In the genomic region with DNA sequence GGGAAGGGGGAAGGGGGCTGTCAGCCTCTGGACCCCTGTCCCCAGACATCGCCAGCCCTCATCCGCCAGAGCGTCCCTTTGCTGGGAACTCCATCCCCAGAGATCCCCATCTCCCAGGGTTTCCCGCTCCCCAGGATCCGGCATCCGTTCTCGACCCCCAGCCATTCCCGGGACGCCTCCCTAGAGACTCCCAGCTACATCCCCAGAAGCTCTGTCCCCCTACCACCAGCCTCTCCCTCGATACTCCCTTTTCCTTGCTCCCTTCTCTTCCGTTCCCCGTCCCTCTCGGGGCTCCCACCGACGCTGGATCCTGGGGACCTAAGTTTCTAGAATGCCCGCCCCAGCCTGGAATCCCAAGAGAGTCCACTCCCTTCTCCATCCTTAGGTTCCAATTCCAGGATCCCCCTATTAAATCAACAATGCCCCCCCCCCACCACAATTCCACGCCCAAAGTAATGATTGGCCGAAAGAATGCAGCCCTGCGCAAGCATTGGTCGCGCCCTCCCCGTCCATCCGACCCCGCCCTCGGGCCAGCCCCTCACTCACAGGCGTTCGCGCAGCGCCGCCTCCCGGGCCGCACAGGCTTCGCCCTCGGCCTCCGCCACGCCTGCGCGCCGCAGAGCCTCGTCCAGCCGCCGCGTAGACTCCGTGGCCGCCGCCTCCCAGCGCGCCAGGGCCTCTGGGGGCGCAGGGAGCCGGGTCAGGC, we compare ENCODE assay signal across 8 cellular contexts. TPM values are rescaled to one million over a fixed set of nuclear protein-coding genes. Genes with fewer than 3 reads are reported as not detected.
DNase-seq lines count a peak whose midpoint lies in the region; ATAC-seq and TF ChIP-seq lines count a peak whose summit lies in the region.

No MANE protein-coding gene starts in this region.

- intact Hi-C loops in stomach (cut with DNase I; ENCODE audit: low total_unique reads), result no loop called here

- H3K4me3 ChIP-seq in DOHH2 (ENCODE audit: low read length) (peak overlapping the region; percentile 53), Karpas-422 (ENCODE audit: low read length) (no peak overlapping the region; the same call in 1 of the 2 replicates), foreskin fibroblast (ENCODE audit: low read depth in 1 of 2, low read length in 2 of 2) (peak overlapping the region; percentile 60 to 69), neuron (ENCODE audit: low read length) (peak overlapping the region; percentile 48), stomach (peak overlapping the region; percentile 43 to 57 (median 47))

- H3K4me1 ChIP-seq in DOHH2 (ENCODE audit: control insufficient read depth, low read length), result peaks cover 26% of the 10 kb centered on the region
- peaks cover 9% of the 10 kb centered on the region for H3K4me1 ChIP-seq in Karpas-422 (ENCODE audit: low read length)
- peaks cover 8% of the 10 kb centered on the region for H3K4me1 ChIP-seq in neuron (ENCODE audit: insufficient read depth, low read length)
- H3K4me1 ChIP-seq in stomach, result peaks cover 22 to 40% (median 32%) of the 10 kb centered on the region in 4 donors

- WGBS in stomach, 5 donors, result 1% methylated on average over 39 to 50 of the region's 50 CpGs

- DNase-seq in Karpas-422, result peak; percentile 92
- DNase-seq in RPMI7951 (ENCODE audit: low read depth), result peak; percentile 93
- DNase-seq in activated T-helper 9 cell treated with anti-CD3 and anti-CD28 coated beads, Interleukin-2, amount 50 U/mL, for 16 hours (ENCODE audit: low read depth), result peak; percentile 90
- peak; percentile 91 to 97 for DNase-seq in foreskin fibroblast
- peak; percentile 90 for DNase-seq in stomach

- H3K27me3 ChIP-seq in DOHH2 (ENCODE audit: control insufficient read depth, low read length) (0 out of 2 replicates have a peak, but pooled peaks cover 2% of the 10 kb centered on the region), Karpas-422 (ENCODE audit: low read length) (no peaks in the 10 kb centered on the region), neuron (ENCODE audit: insufficient read depth, low read length) (no peaks in the 10 kb centered on the region), stomach (peaks cover 0 to 51% (median 7%) of the 10 kb centered on the region in 3 donors)

- H3K36me3 ChIP-seq in DOHH2 (ENCODE audit: control insufficient read depth, low read length), result peaks cover 3% of the 10 kb centered on the region
- no peaks in the 10 kb centered on the region for H3K36me3 ChIP-seq in Karpas-422 (ENCODE audit: insufficient read depth, low read length)
- no peaks in the 10 kb centered on the region for H3K36me3 ChIP-seq in neuron (ENCODE audit: insufficient read depth, low read length)
- H3K36me3 ChIP-seq in stomach, result no peaks in the 10 kb centered on the region

- H4K20me1 ChIP-seq in DOHH2 (ENCODE audit: control insufficient read depth, insufficient read depth, low read depth, low read length), result no peaks in the 10 kb centered on the region
- no peaks in the 10 kb centered on the region for H4K20me1 ChIP-seq in Karpas-422 (ENCODE audit: insufficient read depth, low read depth, low read length)

- peaks cover 10% of the 10 kb centered on the region for H3F3A ChIP-seq in DOHH2 (ENCODE audit: control insufficient read depth, insufficient read depth)

- H3K4me2 ChIP-seq in DOHH2 (ENCODE audit: low read length), result peak overlapping the region; percentile 66
- H3K4me2 ChIP-seq in Karpas-422 (ENCODE audit: low read depth, low read length, poor library complexity, severe bottlenecking), result peak overlapping the region; percentile 40

- TF ChIP-seq CTCF in DOHH2 (IDR thresholded peaks at IDR 0.05; ENCODE audit: low read depth, low read length, poor library complexity, severe bottlenecking) (peak; percentile 78), foreskin fibroblast (IDR thresholded peaks at IDR 0.05; ENCODE audit: low read depth, low read length) (peak; percentile 53), stomach (IDR thresholded peaks at IDR 0.05) (peak in 5 of 7 experiments; percentile 40 to 84 (median 72))

- H2AFZ ChIP-seq in Karpas-422 (ENCODE audit: low read length) (no peak overlapping the region), neuron (ENCODE audit: low read depth, low read length) (peak overlapping the region; percentile 55)

- no peak for TF ChIP-seq POLR2A in stomach (IDR thresholded peaks at IDR 0.05)

- peak; percentile 81 for ATAC-seq in GM21737 (IDR thresholded peaks at IDR 0.05; ENCODE audit: unreplicated experiment)

- TF ChIP-seq EP300 in stomach (IDR thresholded peaks at IDR 0.05), result no peak

- H3K9me3 ChIP-seq in DOHH2 (ENCODE audit: control insufficient read depth, insufficient read depth, low read length) (no peaks in the 10 kb centered on the region), Karpas-422 (ENCODE audit: low read length) (no peaks in the 10 kb centered on the region), neuron (ENCODE audit: low read length) (peaks cover 1% of the 10 kb centered on the region), stomach (peaks cover 0 to 6% (median 2%) of the 10 kb centered on the region in 4 donors)

- no peak overlapping the region for H3K9ac ChIP-seq in Karpas-422 (ENCODE audit: low read length)

- H3K9me2 ChIP-seq in DOHH2 (replicated peaks; ENCODE audit: control insufficient read depth, low read length), result no peaks in the 10 kb centered on the region
- H3K9me2 ChIP-seq in Karpas-422 (replicated peaks; ENCODE audit: insufficient read depth, low read length), result no peaks in the 10 kb centered on the region

- no peak overlapping the region for H3K27ac ChIP-seq in DOHH2 (ENCODE audit: low read depth, low read length)
- H3K27ac ChIP-seq in Karpas-422 (ENCODE audit: low read length), result no peak overlapping the region
- H3K27ac ChIP-seq in stomach, result peak overlapping the region in 3 of 5 donors; percentile 20 to 38 (median 32)

- H3K79me2 ChIP-seq in DOHH2 (ENCODE audit: control insufficient read depth, low read length), result no peaks in the 10 kb centered on the region
- H3K79me2 ChIP-seq in Karpas-422 (ENCODE audit: low read length), result no peaks in the 10 kb centered on the region

RNA-seq across cellular contexts. Expression of a gene that starts 3.2 kb away (rescaled TPM):
- total RNA-seq in Karpas-422 (2014; rRNA removed; shearing (Covaris generic); ENCODE audit: low replicate concordance), result 4.1 and 9.3 TPM in 2 replicates
- total RNA-seq in RPMI7951 (2014; rRNA removed; shearing (Covaris generic)), result not detected in 2 replicates
- not detected for total RNA-seq in stomach
- not detected for polyA plus RNA-seq in stomach

RNA-seq across cellular contexts. Expression of a gene that starts 13.7 kb away (rescaled TPM):
- total RNA-seq in Karpas-422 (2014; rRNA removed; shearing (Covaris generic); ENCODE audit: low replicate concordance), result 0.22 and 0.41 TPM in 2 replicates
- not detected in 2 replicates for total RNA-seq in RPMI7951 (2014; rRNA removed; shearing (Covaris generic))
- total RNA-seq in stomach, result 10 to 100 TPM in 4 of 5 donors, 1 to 10 TPM in 1; 5.8 to 62.2 (median 25.0) TPM
- 10 to 100 TPM; 34.5 to 95.1 (median 48.6) TPM for polyA plus RNA-seq in stomach

RNA-seq across cellular contexts. Expression of a gene that starts 14.6 kb away (rescaled TPM):
- 56.2 and 156 TPM in 2 replicates for total RNA-seq in Karpas-422 (2014; rRNA removed; shearing (Covaris generic); ENCODE audit: low replicate concordance)
- total RNA-seq in RPMI7951 (2014; rRNA removed; shearing (Covaris generic)), result 46.1 and 65.6 TPM in 2 replicates
- total RNA-seq in stomach, result 100 to 1,000 TPM in 2 of 5 donors, 10 to 100 TPM in 2, 1 to 10 TPM in 1; 6.4 to 182 (median 38.4) TPM
- polyA plus RNA-seq in stomach, result 10 to 100 TPM; 34.4 to 68.0 (median 59.1) TPM

RNA-seq across cellular contexts. Expression of a gene that starts 29.0 kb away (rescaled TPM):
- total RNA-seq in Karpas-422 (2014; rRNA removed; shearing (Covaris generic); ENCODE audit: low replicate concordance), result 44.7 and 55.2 TPM in 2 replicates
- total RNA-seq in RPMI7951 (2014; rRNA removed; shearing (Covaris generic)), result 123 and 164 TPM in 2 replicates
- 10 to 100 TPM in 4 of 5 donors, 1 to 10 TPM in 1; 9.9 to 76.3 (median 44.0) TPM for total RNA-seq in stomach
- 10 to 100 TPM; 63.7 to 67.0 (median 66.0) TPM for polyA plus RNA-seq in stomach

RNA-seq across cellular contexts. Expression of a gene that starts 53.5 kb away (rescaled TPM):
- total RNA-seq in Karpas-422 (2014; rRNA removed; shearing (Covaris generic); ENCODE audit: low replicate concordance), result 29.3 and 88.1 TPM in 2 replicates
- total RNA-seq in RPMI7951 (2014; rRNA removed; shearing (Covaris generic)), result 15.4 and 17.7 TPM in 2 replicates
- total RNA-seq in stomach, result 10 to 100 TPM; 17.1 to 93.9 (median 68.7) TPM
- polyA plus RNA-seq in stomach, result 10 to 100 TPM; 11.2 to 11.8 (median 11.4) TPM

Comparison
In these comparisons a context has a peak if more than half of its experiments do, and no peak if none do; other contexts are left out.
1. H3K27ac ChIP-seq: peak in stomach (3 of 5); none in DOHH2 (single experiment) and Karpas-422 (single experiment).
2. Peak in every context shown above with its lines, with median percentiles within 50 percentile points of each other: CTCF ChIP-seq and DNase-seq.